1 cellular context compared by ENCODE assay signal in the genomic region with DNA sequence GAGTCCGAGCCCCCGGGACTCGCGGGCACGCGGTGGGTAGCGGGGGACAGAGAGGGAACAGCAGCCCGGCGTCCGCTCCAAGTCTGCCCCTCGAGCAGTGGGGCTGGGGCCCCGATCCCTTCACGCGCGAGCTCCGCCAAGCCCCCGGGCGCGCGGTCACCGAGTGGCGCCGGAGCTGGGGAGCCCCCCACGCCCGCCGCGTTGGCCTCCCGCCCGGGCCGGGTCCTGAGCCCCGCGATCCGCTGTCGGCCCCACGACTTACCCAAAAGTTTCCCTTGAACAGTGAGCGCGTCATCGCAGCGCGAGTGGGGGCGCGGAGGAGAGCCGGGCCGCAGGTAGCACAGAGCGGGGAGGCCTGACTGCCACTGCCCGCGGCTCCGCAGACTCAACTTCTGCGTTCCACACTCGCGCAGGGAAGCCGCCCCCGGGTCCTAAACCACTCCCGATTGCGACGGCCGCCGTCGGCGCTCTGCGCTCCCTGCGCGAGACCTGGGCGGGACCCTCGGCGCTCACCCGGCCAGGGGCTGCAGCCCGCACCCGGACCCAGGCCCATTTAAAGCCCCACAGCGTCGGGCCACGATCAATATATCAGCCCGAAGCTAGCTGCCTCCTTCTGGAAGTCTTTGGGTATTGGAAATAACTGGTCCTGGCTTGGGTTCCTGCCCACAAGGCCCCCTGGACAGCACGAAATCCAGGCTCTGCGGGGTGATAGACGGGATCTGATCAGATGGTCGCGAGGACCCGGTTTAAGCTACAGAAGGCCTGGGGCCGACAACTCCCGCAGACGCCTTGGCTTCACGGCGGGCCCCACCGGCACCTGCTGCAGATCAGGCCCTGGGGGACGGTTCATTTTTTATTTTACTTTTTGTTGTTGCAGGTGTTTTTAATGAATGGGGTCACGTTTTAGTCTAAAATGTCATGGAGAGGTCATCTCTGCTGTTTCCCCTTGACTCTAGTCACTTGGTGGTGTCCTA.
TF ChIP-seq lines count a peak whose summit lies in the region.

A gene with protein sequence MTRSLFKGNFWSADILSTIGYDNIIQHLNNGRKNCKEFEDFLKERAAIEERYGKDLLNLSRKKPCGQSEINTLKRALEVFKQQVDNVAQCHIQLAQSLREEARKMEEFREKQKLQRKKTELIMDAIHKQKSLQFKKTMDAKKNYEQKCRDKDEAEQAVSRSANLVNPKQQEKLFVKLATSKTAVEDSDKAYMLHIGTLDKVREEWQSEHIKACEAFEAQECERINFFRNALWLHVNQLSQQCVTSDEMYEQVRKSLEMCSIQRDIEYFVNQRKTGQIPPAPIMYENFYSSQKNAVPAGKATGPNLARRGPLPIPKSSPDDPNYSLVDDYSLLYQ (minus strand): TSS at position 367 of the 974 bp plus-strand sequence. CDS start 72 bp downstream, at position 295.

TF ChIP-seq in HEK293, 187 proteins besides CTCF, POLR2A, EP300 and RAD21 (continued from another document and continues in another):
- TF ChIP-seq, protein P1, sequence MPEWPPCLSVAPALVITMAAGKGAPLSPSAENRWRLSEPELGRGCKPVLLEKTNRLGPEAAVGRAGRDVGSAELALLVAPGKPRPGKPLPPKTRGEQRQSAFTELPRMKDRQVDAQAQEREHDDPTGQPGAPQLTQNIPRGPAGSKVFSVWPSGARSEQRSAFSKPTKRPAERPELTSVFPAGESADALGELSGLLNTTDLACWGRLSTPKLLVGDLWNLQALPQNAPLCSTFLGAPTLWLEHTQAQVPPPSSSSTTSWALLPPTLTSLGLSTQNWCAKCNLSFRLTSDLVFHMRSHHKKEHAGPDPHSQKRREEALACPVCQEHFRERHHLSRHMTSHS (tag by site-specific recombination; IDR thresholded peaks at IDR 0.05): no peak
- TF ChIP-seq KLF7 (tag by site-specific recombination; IDR thresholded peaks at IDR 0.05; ENCODE audit: borderline replicate concordance) (no peak), ZNF596 (tag by site-specific recombination; IDR thresholded peaks at IDR 0.05) (no peak), REST (tag by site-specific recombination; IDR thresholded peaks at IDR 0.05) (no peak), ZNF580 (tag by site-specific recombination; IDR thresholded peaks at IDR 0.05) (peak; percentile 62; the same call in 1 of the 2 replicates), ZNF549 (tag by site-specific recombination; IDR thresholded peaks at IDR 0.05) (0 out of 2 replicates have a peak, but pooled peaks have one; percentile 24), ZSCAN30 (tag by site-specific recombination; IDR thresholded peaks at IDR 0.05) (0 out of 2 replicates have a peak, but pooled peaks have one; percentile 42), ZNF654 (tag by site-specific recombination; IDR thresholded peaks at IDR 0.05; ENCODE audit: low read depth) (no peak), ZNF341 (tag by site-specific recombination; IDR thresholded peaks at IDR 0.05; ENCODE audit: low read depth) (0 out of 2 replicates have a peak, but pooled peaks have one; percentile 15), GLI2 (tag by site-specific recombination; IDR thresholded peaks at IDR 0.05; ENCODE audit: borderline replicate concordance, low read depth) (no peak), ZNF223 (tag by site-specific recombination; IDR thresholded peaks at IDR 0.05) (no peak), ZNF132 (tag by site-specific recombination; IDR thresholded peaks at IDR 0.05; ENCODE audit: borderline replicate concordance) (no peak), ZXDB (tag by site-specific recombination; IDR thresholded peaks at IDR 0.05) (peak; percentile 46; the same call in 1 of the 2 replicates), ZNF114 (tag by site-specific recombination; IDR thresholded peaks at IDR 0.05) (no peak), ZNF292 (tag by site-specific recombination; IDR thresholded peaks at IDR 0.05; ENCODE audit: borderline replicate concordance, low read depth) (no peak), ZBTB20 (tag by site-specific recombination; IDR thresholded peaks at IDR 0.05) (no peak; the same call in 1 of the 2 replicates), ZNF571 (tag by site-specific recombination; IDR thresholded peaks at IDR 0.05) (no peak), SP7 (tag by site-specific recombination; IDR thresholded peaks at IDR 0.05) (0 out of 2 replicates have a peak, but pooled peaks have one; percentile 17), ZNF366 (tag by site-specific recombination; conservative IDR thresholded peaks at IDR 0.05) (no peak), BCL11B (tag by site-specific recombination; IDR thresholded peaks at IDR 0.05; ENCODE audit: low read depth) (no peak)
- TF ChIP-seq, protein P2, sequence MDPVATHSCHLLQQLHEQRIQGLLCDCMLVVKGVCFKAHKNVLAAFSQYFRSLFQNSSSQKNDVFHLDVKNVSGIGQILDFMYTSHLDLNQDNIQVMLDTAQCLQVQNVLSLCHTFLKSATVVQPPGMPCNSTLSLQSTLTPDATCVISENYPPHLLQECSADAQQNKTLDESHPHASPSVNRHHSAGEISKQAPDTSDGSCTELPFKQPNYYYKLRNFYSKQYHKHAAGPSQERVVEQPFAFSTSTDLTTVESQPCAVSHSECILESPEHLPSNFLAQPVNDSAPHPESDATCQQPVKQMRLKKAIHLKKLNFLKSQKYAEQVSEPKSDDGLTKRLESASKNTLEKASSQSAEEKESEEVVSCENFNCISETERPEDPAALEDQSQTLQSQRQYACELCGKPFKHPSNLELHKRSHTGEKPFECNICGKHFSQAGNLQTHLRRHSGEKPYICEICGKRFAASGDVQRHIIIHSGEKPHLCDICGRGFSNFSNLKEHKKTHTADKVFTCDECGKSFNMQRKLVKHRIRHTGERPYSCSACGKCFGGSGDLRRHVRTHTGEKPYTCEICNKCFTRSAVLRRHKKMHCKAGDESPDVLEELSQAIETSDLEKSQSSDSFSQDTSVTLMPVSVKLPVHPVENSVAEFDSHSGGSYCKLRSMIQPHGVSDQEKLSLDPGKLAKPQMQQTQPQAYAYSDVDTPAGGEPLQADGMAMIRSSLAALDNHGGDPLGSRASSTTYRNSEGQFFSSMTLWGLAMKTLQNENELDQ (tag by site-specific recombination; IDR thresholded peaks at IDR 0.05; ENCODE audit: low read depth): no peak
- TF ChIP-seq, protein P3, sequence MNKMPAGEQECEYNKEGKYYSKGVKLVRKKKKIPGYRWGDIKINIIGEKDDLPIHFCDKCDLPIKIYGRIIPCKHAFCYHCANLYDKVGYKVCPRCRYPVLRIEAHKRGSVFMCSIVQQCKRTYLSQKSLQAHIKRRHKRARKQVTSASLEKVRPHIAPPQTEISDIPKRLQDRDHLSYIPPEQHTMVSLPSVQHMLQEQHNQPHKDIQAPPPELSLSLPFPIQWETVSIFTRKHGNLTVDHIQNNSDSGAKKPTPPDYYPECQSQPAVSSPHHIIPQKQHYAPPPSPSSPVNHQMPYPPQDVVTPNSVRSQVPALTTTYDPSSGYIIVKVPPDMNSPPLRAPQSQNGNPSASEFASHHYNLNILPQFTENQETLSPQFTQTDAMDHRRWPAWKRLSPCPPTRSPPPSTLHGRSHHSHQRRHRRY (tag by site-specific recombination; IDR thresholded peaks at IDR 0.05): no peak
- TF ChIP-seq, protein P4, sequence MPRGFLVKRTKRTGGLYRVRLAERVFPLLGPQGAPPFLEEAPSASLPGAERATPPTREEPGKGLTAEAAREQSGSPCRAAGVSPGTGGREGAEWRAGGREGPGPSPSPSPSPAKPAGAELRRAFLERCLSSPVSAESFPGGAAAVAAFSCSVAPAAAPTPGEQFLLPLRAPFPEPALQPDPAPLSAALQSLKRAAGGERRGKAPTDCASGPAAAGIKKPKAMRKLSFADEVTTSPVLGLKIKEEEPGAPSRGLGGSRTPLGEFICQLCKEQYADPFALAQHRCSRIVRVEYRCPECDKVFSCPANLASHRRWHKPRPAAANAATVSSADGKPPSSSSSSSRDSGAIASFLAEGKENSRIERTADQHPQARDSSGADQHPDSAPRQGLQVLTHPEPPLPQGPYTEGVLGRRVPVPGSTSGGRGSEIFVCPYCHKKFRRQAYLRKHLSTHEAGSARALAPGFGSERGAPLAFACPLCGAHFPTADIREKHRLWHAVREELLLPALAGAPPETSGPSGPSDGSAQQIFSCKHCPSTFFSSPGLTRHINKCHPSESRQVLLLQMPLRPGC (tag by site-specific recombination; IDR thresholded peaks at IDR 0.05): no peak
- TF ChIP-seq, protein P5, sequence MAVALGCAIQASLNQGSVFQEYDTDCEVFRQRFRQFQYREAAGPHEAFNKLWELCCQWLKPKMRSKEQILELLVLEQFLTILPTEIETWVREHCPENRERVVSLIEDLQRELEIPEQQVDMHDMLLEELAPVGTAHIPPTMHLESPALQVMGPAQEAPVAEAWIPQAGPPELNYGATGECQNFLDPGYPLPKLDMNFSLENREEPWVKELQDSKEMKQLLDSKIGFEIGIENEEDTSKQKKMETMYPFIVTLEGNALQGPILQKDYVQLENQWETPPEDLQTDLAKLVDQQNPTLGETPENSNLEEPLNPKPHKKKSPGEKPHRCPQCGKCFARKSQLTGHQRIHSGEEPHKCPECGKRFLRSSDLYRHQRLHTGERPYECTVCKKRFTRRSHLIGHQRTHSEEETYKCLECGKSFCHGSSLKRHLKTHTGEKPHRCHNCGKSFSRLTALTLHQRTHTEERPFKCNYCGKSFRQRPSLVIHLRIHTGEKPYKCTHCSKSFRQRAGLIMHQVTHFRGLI (tag by site-specific recombination; IDR thresholded peaks at IDR 0.05): no peak
- TF ChIP-seq, protein P6, sequence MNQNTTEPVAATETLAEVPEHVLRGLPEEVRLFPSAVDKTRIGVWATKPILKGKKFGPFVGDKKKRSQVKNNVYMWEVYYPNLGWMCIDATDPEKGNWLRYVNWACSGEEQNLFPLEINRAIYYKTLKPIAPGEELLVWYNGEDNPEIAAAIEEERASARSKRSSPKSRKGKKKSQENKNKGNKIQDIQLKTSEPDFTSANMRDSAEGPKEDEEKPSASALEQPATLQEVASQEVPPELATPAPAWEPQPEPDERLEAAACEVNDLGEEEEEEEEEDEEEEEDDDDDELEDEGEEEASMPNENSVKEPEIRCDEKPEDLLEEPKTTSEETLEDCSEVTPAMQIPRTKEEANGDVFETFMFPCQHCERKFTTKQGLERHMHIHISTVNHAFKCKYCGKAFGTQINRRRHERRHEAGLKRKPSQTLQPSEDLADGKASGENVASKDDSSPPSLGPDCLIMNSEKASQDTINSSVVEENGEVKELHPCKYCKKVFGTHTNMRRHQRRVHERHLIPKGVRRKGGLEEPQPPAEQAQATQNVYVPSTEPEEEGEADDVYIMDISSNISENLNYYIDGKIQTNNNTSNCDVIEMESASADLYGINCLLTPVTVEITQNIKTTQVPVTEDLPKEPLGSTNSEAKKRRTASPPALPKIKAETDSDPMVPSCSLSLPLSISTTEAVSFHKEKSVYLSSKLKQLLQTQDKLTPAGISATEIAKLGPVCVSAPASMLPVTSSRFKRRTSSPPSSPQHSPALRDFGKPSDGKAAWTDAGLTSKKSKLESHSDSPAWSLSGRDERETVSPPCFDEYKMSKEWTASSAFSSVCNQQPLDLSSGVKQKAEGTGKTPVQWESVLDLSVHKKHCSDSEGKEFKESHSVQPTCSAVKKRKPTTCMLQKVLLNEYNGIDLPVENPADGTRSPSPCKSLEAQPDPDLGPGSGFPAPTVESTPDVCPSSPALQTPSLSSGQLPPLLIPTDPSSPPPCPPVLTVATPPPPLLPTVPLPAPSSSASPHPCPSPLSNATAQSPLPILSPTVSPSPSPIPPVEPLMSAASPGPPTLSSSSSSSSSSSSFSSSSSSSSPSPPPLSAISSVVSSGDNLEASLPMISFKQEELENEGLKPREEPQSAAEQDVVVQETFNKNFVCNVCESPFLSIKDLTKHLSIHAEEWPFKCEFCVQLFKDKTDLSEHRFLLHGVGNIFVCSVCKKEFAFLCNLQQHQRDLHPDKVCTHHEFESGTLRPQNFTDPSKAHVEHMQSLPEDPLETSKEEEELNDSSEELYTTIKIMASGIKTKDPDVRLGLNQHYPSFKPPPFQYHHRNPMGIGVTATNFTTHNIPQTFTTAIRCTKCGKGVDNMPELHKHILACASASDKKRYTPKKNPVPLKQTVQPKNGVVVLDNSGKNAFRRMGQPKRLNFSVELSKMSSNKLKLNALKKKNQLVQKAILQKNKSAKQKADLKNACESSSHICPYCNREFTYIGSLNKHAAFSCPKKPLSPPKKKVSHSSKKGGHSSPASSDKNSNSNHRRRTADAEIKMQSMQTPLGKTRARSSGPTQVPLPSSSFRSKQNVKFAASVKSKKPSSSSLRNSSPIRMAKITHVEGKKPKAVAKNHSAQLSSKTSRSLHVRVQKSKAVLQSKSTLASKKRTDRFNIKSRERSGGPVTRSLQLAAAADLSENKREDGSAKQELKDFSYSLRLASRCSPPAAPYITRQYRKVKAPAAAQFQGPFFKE (tag by site-specific recombination; IDR thresholded peaks at IDR 0.05; ENCODE audit: borderline replicate concordance): no peak
